17 cellular contexts compared by ENCODE assay signal in genomic region chr12:101375573-101375972, GRCh38.
"Had no signal": no experiment of that assay in that cellular context is flagged by ENCODE, and none has a peak within 500 bp of the region (broad histone marks: within the 10 kb centered on the region; RNA-seq: fewer than 3 reads in every experiment).

No MANE protein-coding gene starts in this region.

- H3K4me1 ChIP-seq: gastroesophageal sphincter, pancreas, sigmoid colon, tibial artery had no signal

- H3K4me3 ChIP-seq: gastroesophageal sphincter, heart right ventricle, lung, pancreas, sigmoid colon, tibial artery had no signal

- DNase-seq: activated CD4-positive, CD25-positive, alpha-beta regulatory T cell treated with anti-CD3 and anti-CD28 coated beads, Interleukin-2, amount 50 U/mL, for 72 hours; activated CD8-positive, alpha-beta memory T cell treated with anti-CD3 and anti-CD28 coated beads for 24 hours; activated effector memory CD4-positive, alpha-beta T cell treated with anti-CD3 and anti-CD28 coated beads, Interleukin-2, amount 50 U/mL, for 16 hours; activated T-cell treated with anti-CD3 and anti-CD28 coated beads for 4 hours; dermis blood vessel endothelial cell; heart right ventricle; islet precursor cell; pancreas; sigmoid colon; SK-N-SH; stimulated activated CD4-positive, alpha-beta T cell treated with anti-CD3 and anti-CD28 coated beads, Interleukin-1b, Interleukin-23, amount 100 ng/mL, for 48 hours; tibial artery had no signal

- H3K9ac ChIP-seq: SK-N-SH had no signal

- H3K27ac Mint-ChIP-seq: activated naive CD8-positive, alpha-beta T cell had no signal

- H3K9me3 ChIP-seq: gastroesophageal sphincter, heart right ventricle, pancreas, sigmoid colon, SK-N-SH, tibial artery had no signal

- FAIRE-seq: pancreas, urothelium cell line had no signal

- ATAC-seq: gastroesophageal sphincter, heart right ventricle, pancreas had no signal

- H3K27ac ChIP-seq: epithelial cell of prostate, gastroesophageal sphincter, heart right ventricle, pancreas, sigmoid colon, tibial artery had no signal

- H3K27me3 Mint-ChIP-seq: activated naive CD8-positive, alpha-beta T cell had no signal

- H3K27me3 ChIP-seq: gastroesophageal sphincter, heart right ventricle, pancreas, sigmoid colon, tibial artery had no signal

- H3K4me3 Mint-ChIP-seq: activated naive CD8-positive, alpha-beta T cell had no signal
